ENCODE assay signal across 1 cellular context in genomic region chr14:93909429-93910128, GRCh38.
TF ChIP-seq lines count a peak whose summit lies in the region.

No MANE protein-coding gene starts in this region.

TF ChIP-seq in HepG2, 621 proteins besides CTCF, POLR2A, EP300 and RAD21 (continued from another document and continues in another):
- no peak for TF ChIP-seq DZIP1 (CRISPR knock-in tag; IDR thresholded peaks at IDR 0.05)
- no peak for TF ChIP-seq TCF7 (IDR thresholded peaks at IDR 0.05; ENCODE audit: low read depth)
- peak; percentile 19; the same call in 1 of the 2 replicates for TF ChIP-seq ARID4A (CRISPR knock-in tag; IDR thresholded peaks at IDR 0.05; ENCODE audit: borderline replicate concordance)
- no peak for TF ChIP-seq ZZZ3 (CRISPR knock-in tag; IDR thresholded peaks at IDR 0.05; ENCODE audit: borderline replicate concordance)
- TF ChIP-seq PAX8 (CRISPR knock-in tag; IDR thresholded peaks at IDR 0.05; ENCODE audit: borderline replicate concordance) = no peak
- TF ChIP-seq ZNF20 (CRISPR knock-in tag; IDR thresholded peaks at IDR 0.05) = no peak
- TF ChIP-seq RBAK (CRISPR knock-in tag; IDR thresholded peaks at IDR 0.05) = no peak
- TF ChIP-seq PRDM10 (CRISPR knock-in tag; IDR thresholded peaks at IDR 0.05; ENCODE audit: low read depth) = no peak
- TF ChIP-seq KLF6 (CRISPR knock-in tag; IDR thresholded peaks at IDR 0.05) = no peak
- no peak for TF ChIP-seq ZNF615 (CRISPR knock-in tag; IDR thresholded peaks at IDR 0.05; ENCODE audit: borderline replicate concordance)
- no peak for TF ChIP-seq ZNF234 (CRISPR knock-in tag; conservative IDR thresholded peaks at IDR 0.05)
- no peak for TF ChIP-seq ETV6 (CRISPR knock-in tag; conservative IDR thresholded peaks at IDR 0.05)
- no peak for TF ChIP-seq ZNF496 (CRISPR knock-in tag; IDR thresholded peaks at IDR 0.05; ENCODE audit: insufficient replicate concordance)
- TF ChIP-seq HMGA1 (CRISPR knock-in tag; conservative IDR thresholded peaks at IDR 0.05) = no peak
- TF ChIP-seq ZNF558 (CRISPR knock-in tag; IDR thresholded peaks at IDR 0.05; ENCODE audit: borderline replicate concordance) = no peak
- TF ChIP-seq KIAA2018 (CRISPR knock-in tag; IDR thresholded peaks at IDR 0.05; ENCODE audit: borderline replicate concordance) = no peak
- no peak for TF ChIP-seq RBM39 (IDR thresholded peaks at IDR 0.05; ENCODE audit: low read depth, low read length, poor library complexity, severe bottlenecking)
- no peak for TF ChIP-seq MAFF (IDR thresholded peaks at IDR 0.05; ENCODE audit: low read depth, low read length)
- no peak for TF ChIP-seq SRSF4 (IDR thresholded peaks at IDR 0.05; ENCODE audit: low read depth, low read length, poor library complexity, severe bottlenecking)
- TF ChIP-seq EZH2 (conservative IDR thresholded peaks at IDR 0.05; ENCODE audit: low read depth, low read length) = no peak
- TF ChIP-seq ZNF790 (CRISPR knock-in tag; IDR thresholded peaks at IDR 0.05; ENCODE audit: borderline replicate concordance) = no peak
- no peak for TF ChIP-seq NFIB (CRISPR knock-in tag; IDR thresholded peaks at IDR 0.05; ENCODE audit: borderline replicate concordance)
- no peak; the same call in 1 of the 2 replicates for TF ChIP-seq BCL3 (CRISPR knock-in tag; IDR thresholded peaks at IDR 0.05)
- no peak for TF ChIP-seq ELF3 (CRISPR knock-in tag; IDR thresholded peaks at IDR 0.05)
- no peak for TF ChIP-seq CCAR2 (optimal IDR thresholded peaks at IDR 0.05; ENCODE audit: low read depth, low read length)
- no peak for TF ChIP-seq HOXA9 (CRISPR knock-in tag; IDR thresholded peaks at IDR 0.05; ENCODE audit: borderline replicate concordance)
- TF ChIP-seq KDM4B (CRISPR knock-in tag; IDR thresholded peaks at IDR 0.05) = no peak
- TF ChIP-seq NFE2L2 (IDR thresholded peaks at IDR 0.05; ENCODE audit: low read length) = no peak
- no peak for TF ChIP-seq FOXP1 (IDR thresholded peaks at IDR 0.05)
- TF ChIP-seq FOXP1 (CRISPR knock-in tag; IDR thresholded peaks at IDR 0.05) = 0 out of 2 replicates have a peak, but pooled peaks have one; percentile 11
- TF ChIP-seq FOSL1 (CRISPR knock-in tag; IDR thresholded peaks at IDR 0.05; ENCODE audit: borderline replicate concordance) = no peak
- TF ChIP-seq SRF (IDR thresholded peaks at IDR 0.05; ENCODE audit: low read depth, low read length) = no peak
- TF ChIP-seq KAT2B (IDR thresholded peaks at IDR 0.05; ENCODE audit: borderline replicate concordance, low read depth, low read length) = no peak
- TF ChIP-seq HHEX (CRISPR knock-in tag; IDR thresholded peaks at IDR 0.05) = no peak
- TF ChIP-seq ZNF264 (CRISPR knock-in tag; IDR thresholded peaks at IDR 0.05) = no peak
- TF ChIP-seq NR2C2 (CRISPR knock-in tag; IDR thresholded peaks at IDR 0.05; ENCODE audit: borderline replicate concordance) = no peak
- no peak for TF ChIP-seq IRF9 (CRISPR knock-in tag; IDR thresholded peaks at IDR 0.05; ENCODE audit: borderline replicate concordance)
- TF ChIP-seq ZNF232 (CRISPR knock-in tag; IDR thresholded peaks at IDR 0.05; ENCODE audit: borderline replicate concordance) = no peak
- no peak for TF ChIP-seq BHLHE40 (IDR thresholded peaks at IDR 0.05; ENCODE audit: low read length)
- TF ChIP-seq ZNF18 (CRISPR knock-in tag; IDR thresholded peaks at IDR 0.05; ENCODE audit: insufficient replicate concordance) = no peak
